ENCODE assay signal across 9 cellular contexts in genomic region chr14:35342160-35343010, GRCh38. TPM values are rescaled to one million over a fixed set of nuclear protein-coding genes. Genes with fewer than 3 reads are reported as not detected.
DNase-seq lines count a peak whose midpoint lies in the region; ATAC-seq, FAIRE-seq and TF ChIP-seq lines count a peak whose summit lies in the region.
"Had no signal": no experiment of that assay in that cellular context is flagged by ENCODE, and none has a peak within 500 bp of the region (broad histone marks: within the 10 kb centered on the region; RNA-seq: fewer than 3 reads in every experiment).

No MANE protein-coding gene starts in this region.

- no peak for TF ChIP-seq CTCF in HFFc6 (IDR thresholded peaks at IDR 0.05)
- TF ChIP-seq CTCF in D721Med (IDR thresholded peaks at IDR 0.05; ENCODE audit: insufficient read depth, missing control alignments) = no peak

- no peaks in the 10 kb centered on the region for H3K9me3 Mint-ChIP-seq in HFFc6
- no peaks in the 10 kb centered on the region for H3K9me3 Mint-ChIP-seq in stimulated activated effector memory CD8-positive, alpha-beta T cell treated with anti-CD3 and anti-CD28 coated beads, Interleukin-12 subunit alpha, Interleukin-12 subunit beta, amount 100 ng/mL, for 72 hours

- no peak for FAIRE-seq in urothelium cell line (lab: Jason Lieb, UNC)
- no peak for FAIRE-seq in D721Med (lab: Jason Lieb, UNC)

- peaks cover 2% of the 10 kb centered on the region; the same call in 1 of the 2 replicates for H3K27me3 Mint-ChIP-seq in HFFc6 (ENCODE audit: insufficient read depth)
- H3K27me3 Mint-ChIP-seq: activated CD8-positive, alpha-beta memory T cell treated with anti-CD3 and anti-CD28 coated beads, Interleukin-2, amount 10 ng/mL, durations not matched to agents 7 days and 5 days had no signal

- H3K36me3 Mint-ChIP-seq in HFFc6 (ENCODE audit: low read depth) = no peaks in the 10 kb centered on the region
- no peaks in the 10 kb centered on the region for H3K36me3 Mint-ChIP-seq in stimulated activated effector memory CD8-positive, alpha-beta T cell treated with anti-CD3 and anti-CD28 coated beads, Interleukin-12 subunit alpha, Interleukin-12 subunit beta, amount 100 ng/mL, for 72 hours
- H3K36me3 Mint-ChIP-seq: activated CD8-positive, alpha-beta memory T cell treated with anti-CD3 and anti-CD28 coated beads, Interleukin-2, amount 10 ng/mL, durations not matched to agents 7 days and 5 days had no signal

- no peak for ATAC-seq in stimulated activated effector memory CD8-positive, alpha-beta T cell treated with anti-CD3 and anti-CD28 coated beads, Interleukin-12 subunit alpha, Interleukin-12 subunit beta, amount 100 ng/mL, for 72 hours

- WGBS in adipose tissue, 3 donors = 34 to 48% (median 47%) methylated on average over 20 of the region's 20 CpGs

- peak overlapping the region; percentile 8; the same call in 1 of the 2 replicates for H3K27ac Mint-ChIP-seq in HFFc6
- H3K27ac Mint-ChIP-seq in stimulated activated effector memory CD8-positive, alpha-beta T cell treated with anti-CD3 and anti-CD28 coated beads, Interleukin-12 subunit alpha, Interleukin-12 subunit beta, amount 100 ng/mL, for 72 hours = peak overlapping the region; percentile 82
- H3K27ac Mint-ChIP-seq: activated CD8-positive, alpha-beta memory T cell treated with anti-CD3 and anti-CD28 coated beads, Interleukin-2, amount 10 ng/mL, durations not matched to agents 7 days and 5 days had no signal

- peaks cover 15% of the 10 kb centered on the region for H3K4me1 Mint-ChIP-seq in HFFc6 (ENCODE audit: low read depth)
- peaks cover 25% of the 10 kb centered on the region for H3K4me1 Mint-ChIP-seq in stimulated activated effector memory CD8-positive, alpha-beta T cell treated with anti-CD3 and anti-CD28 coated beads, Interleukin-12 subunit alpha, Interleukin-12 subunit beta, amount 100 ng/mL, for 72 hours

- H3K4me3 Mint-ChIP-seq in HFFc6 = no peak overlapping the region
- no peak overlapping the region for H3K4me3 Mint-ChIP-seq in stimulated activated effector memory CD8-positive, alpha-beta T cell treated with anti-CD3 and anti-CD28 coated beads, Interleukin-12 subunit alpha, Interleukin-12 subunit beta, amount 100 ng/mL, for 72 hours
- H3K4me3 Mint-ChIP-seq: activated CD8-positive, alpha-beta memory T cell treated with anti-CD3 and anti-CD28 coated beads, Interleukin-2, amount 10 ng/mL, durations not matched to agents 7 days and 5 days had no signal

- peak overlapping the region; percentile 88 for H3K27ac ChIP-seq in adipose tissue (ENCODE audit: low read depth, low read length)

- no peak for DNase-seq in HFFc6
- peak; percentile 77 for DNase-seq in islet precursor cell
- no peak for DNase-seq in stimulated activated effector memory CD8-positive, alpha-beta T cell treated with anti-CD3 and anti-CD28 coated beads, Interleukin-12 subunit alpha, Interleukin-12 subunit beta, amount 100 ng/mL, for 72 hours (ENCODE audit: low spot score in 2 of 2)
- DNase-seq in urothelium cell line (ENCODE audit: low spot score) = no peak
- no peak for DNase-seq in D721Med (ENCODE audit: insufficient read length, low spot score)
- no peak for DNase-seq in NOMO-1 (lab: John Stamatoyannopoulos, UW; ENCODE audit: unreplicated experiment in 2 of 2)
- no peak for DNase-seq in NCI-H1930 (lab: John Stamatoyannopoulos, UW)
- DNase-seq: activated CD8-positive, alpha-beta memory T cell treated with anti-CD3 and anti-CD28 coated beads, Interleukin-2, amount 10 ng/mL, durations not matched to agents 7 days and 5 days had no signal

RNA-seq across cellular contexts. Expression of gene PSMA6, which starts 50.2 kb away (rescaled TPM):
- 100 to 1,000 TPM; 186 to 233 (median 222) TPM for total RNA-seq in HFFc6 (2021; fragmentation: NEBNext Ultra II Directional; extraction: Animal tissue kit (Norgen Biotek cat#: 25700))
- polyA plus RNA-seq in adipose tissue = 100 to 1,000 TPM in 2 of 3 donors, 10 to 100 TPM in 1; 92.3 to 191 (median 173) TPM
